ENCODE assay signal across 8 cellular contexts in the genomic region with DNA sequence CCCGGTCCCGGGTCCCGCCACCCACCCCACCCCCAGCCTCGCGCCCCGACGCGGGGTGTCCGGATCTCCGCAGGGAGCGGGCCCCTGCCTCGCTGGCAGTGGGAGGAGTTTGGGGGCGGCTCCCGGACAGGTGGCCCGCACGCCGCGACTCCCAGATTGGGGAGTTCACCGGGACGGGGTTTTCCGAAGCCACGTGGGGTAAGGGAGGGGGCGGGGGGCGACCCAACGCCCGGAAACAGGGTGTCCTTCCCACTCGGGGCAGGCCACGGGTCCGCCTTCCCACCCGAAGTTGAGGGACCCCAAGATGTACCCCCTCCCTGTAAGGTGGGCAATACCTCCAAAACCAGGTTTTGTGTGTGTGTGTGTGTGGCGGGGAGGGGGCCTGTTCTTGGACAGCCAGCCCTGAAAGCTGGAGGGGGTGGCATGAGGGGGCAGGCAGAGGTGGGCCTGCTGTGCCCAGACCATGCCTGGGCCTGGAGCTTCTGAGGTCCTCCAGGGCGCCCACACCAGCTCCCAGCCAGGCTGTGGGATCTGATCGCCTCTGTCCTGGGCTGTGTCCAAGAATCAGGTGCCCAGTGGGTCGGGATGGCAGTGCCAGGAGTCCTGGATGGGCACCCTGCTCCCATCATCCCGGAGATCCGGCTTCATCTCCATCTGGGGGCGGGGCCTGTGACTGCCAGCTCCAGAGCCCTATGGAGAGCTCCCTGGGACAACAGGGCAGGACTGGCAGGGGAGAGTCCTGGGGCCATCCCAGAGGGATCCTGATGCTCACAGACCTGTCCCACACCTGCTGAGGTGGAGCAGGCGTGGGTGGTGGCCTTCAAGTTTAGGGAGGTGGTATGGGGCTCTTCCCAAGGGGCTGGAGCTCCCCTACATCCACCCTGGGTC. TPM values are rescaled to one million over a fixed set of nuclear protein-coding genes. Genes with fewer than 3 reads are reported as not detected.
DNase-seq lines count a peak whose midpoint lies in the region; ATAC-seq, FAIRE-seq and TF ChIP-seq lines count a peak whose summit lies in the region.

No MANE protein-coding gene starts in this region.

- H4K91ac ChIP-seq in H1 (replicated peaks; ENCODE audit: insufficient read length, low read length) = peak overlapping the region; percentile 73

- H3K4me3 Mint-ChIP-seq in Caco-2 (ENCODE audit: unreplicated experiment) = peak overlapping the region; percentile 76
- H3K4me3 Mint-ChIP-seq in activated CD8-positive, alpha-beta T cell treated with anti-CD3 and anti-CD28 coated beads, Interleukin-2, amount 10 ng/mL, durations not matched to agents 7 days and 5 days = peak overlapping the region; percentile 69
- H3K4me3 Mint-ChIP-seq in stimulated activated naive B cell treated with anti-CD40 and anti-IgM and Interleukin-4, amounts not matched to agents 10 μg/mL and 1 μg/mL and 100 μg/mL, for 72 hours = peak overlapping the region; percentile 90 to 92

- peak overlapping the region; percentile 95 for H3K4me3 ChIP-seq in Caco-2 (ENCODE audit: low read depth, low read length)
- H3K4me3 ChIP-seq in H1 (ENCODE audit: extremely low read depth in 1 of 4, insufficient read depth in 2 of 4, low read depth in 3 of 4, low read length in 4 of 4) = peak overlapping the region; percentile 57 to 87 (median 65)

- no peaks in the 10 kb centered on the region for H3K79me2 ChIP-seq in H1 (ENCODE audit: control insufficient read depth in 1 of 2, insufficient read depth in 2 of 2, low read length in 2 of 2)

- no peak overlapping the region for H3K27ac ChIP-seq in H1 (ENCODE audit: low read depth, low read length)

- peak; percentile 30 for ATAC-seq in GM21529 (IDR thresholded peaks at IDR 0.05; ENCODE audit: unreplicated experiment)
- peak; percentile 43 for ATAC-seq in activated CD8-positive, alpha-beta T cell treated with anti-CD3 and anti-CD28 coated beads, Interleukin-2, amount 10 ng/mL, durations not matched to agents 7 days and 5 days
- peak; percentile 42 to 47 for ATAC-seq in stimulated activated naive B cell treated with anti-CD40 and anti-IgM and Interleukin-4, amounts not matched to agents 10 μg/mL and 1 μg/mL and 100 μg/mL, for 72 hours (replicated peaks)
- no peak for ATAC-seq in GM18511 (IDR thresholded peaks at IDR 0.05; ENCODE audit: unreplicated experiment)

- H2BK5ac ChIP-seq in H1 (ENCODE audit: low read depth, low read length) = peak overlapping the region; percentile 52; the same call in 1 of the 2 replicates

- no peaks in the 10 kb centered on the region; the same call in 1 of the 2 replicates for H3K36me3 ChIP-seq in Caco-2 (ENCODE audit: control insufficient read depth, insufficient read depth, low read length)
- H3K36me3 ChIP-seq in H1 (ENCODE audit: control insufficient read depth in 2 of 4, insufficient read depth in 4 of 4, low read length in 3 of 4) = peaks cover 1 to 16% (median 3%) of the 10 kb centered on the region in 4 experiments; a peak in 5 of 8 replicates

- peak overlapping the region; percentile 92; the same call in 1 of the 2 replicates for H2BK15ac ChIP-seq in H1 (ENCODE audit: low read length)

- H3K56ac ChIP-seq in H1 (replicated peaks; ENCODE audit: insufficient read length, low read depth, low read length) = no peak overlapping the region

- H3K27me3 ChIP-seq in Caco-2 (replicated peaks; ENCODE audit: control insufficient read depth, insufficient read depth, low read length) (no peaks in the 10 kb centered on the region), H1 (replicated peaks in 1 of 4; ENCODE audit: control insufficient read depth in 3 of 4, extremely low read depth in 1 of 4, insufficient read depth in 3 of 4, low read length in 3 of 4) (no peaks in the 10 kb centered on the region)

- H3K36me3 Mint-ChIP-seq in Caco-2 (ENCODE audit: insufficient read depth, unreplicated experiment) = peaks cover 62% of the 10 kb centered on the region
- peaks cover 18% of the 10 kb centered on the region for H3K36me3 Mint-ChIP-seq in activated CD8-positive, alpha-beta T cell treated with anti-CD3 and anti-CD28 coated beads, Interleukin-2, amount 10 ng/mL, durations not matched to agents 7 days and 5 days (ENCODE audit: low read depth)
- H3K36me3 Mint-ChIP-seq in stimulated activated naive B cell treated with anti-CD40 and anti-IgM and Interleukin-4, amounts not matched to agents 10 μg/mL and 1 μg/mL and 100 μg/mL, for 72 hours = peaks cover 60 to 66% of the 10 kb centered on the region in 2 donors

- H4K8ac ChIP-seq in H1 (ENCODE audit: extremely low read depth, insufficient read depth, low read length) = no peak overlapping the region

- peak overlapping the region; percentile 65 to 83 for H3K4me2 ChIP-seq in H1 (ENCODE audit: insufficient read depth in 1 of 2, low read depth in 2 of 2, low read length in 2 of 2)

- peaks cover 23% of the 10 kb centered on the region for H3K4me1 ChIP-seq in Caco-2
- peaks cover 5 to 39% (median 19%) of the 10 kb centered on the region in 4 experiments for H3K4me1 ChIP-seq in H1 (replicated peaks in 1 of 4; ENCODE audit: control insufficient read depth in 3 of 4, insufficient read depth in 4 of 4, low read length in 3 of 4)

- TF ChIP-seq RAD21 in H1 (IDR thresholded peaks at IDR 0.05 in 1 of 2, conservative IDR thresholded peaks at IDR 0.05 in 1 of 2; ENCODE audit: low read depth in 2 of 2, low read length in 2 of 2) = no peak

- TF ChIP-seq CTCF in Caco-2 (IDR thresholded peaks at IDR 0.05; ENCODE audit: insufficient read depth in 1 of 2, low read depth in 1 of 2, low read length in 1 of 2, severe bottlenecking in 1 of 2, unreplicated experiment in 1 of 2) = no peak
- no peak for TF ChIP-seq CTCF in H1 (IDR thresholded peaks at IDR 0.05; ENCODE audit: control extremely low read depth in 1 of 3, insufficient read depth in 1 of 3, low read depth in 1 of 3, low read length in 3 of 3)

- TF ChIP-seq POLR2A in H1 (IDR thresholded peaks at IDR 0.05; ENCODE audit: control extremely low read depth in 1 of 2, low read depth in 2 of 2, low read length in 2 of 2) = no peak

- peaks cover 12% of the 10 kb centered on the region in 2 experiments for H4K20me1 ChIP-seq in H1 (replicated peaks in 1 of 2; ENCODE audit: control insufficient read depth in 1 of 2, insufficient read depth in 2 of 2, low read length in 2 of 2)

- H4K5ac ChIP-seq in H1 (ENCODE audit: insufficient read length, low read depth, low read length) = peak overlapping the region; percentile 23

- H3K4ac ChIP-seq in H1 (replicated peaks; ENCODE audit: insufficient read length, low read depth, low read length) = no peak overlapping the region

- DNase-seq in Caco-2 = peak; percentile 74 to 75
- DNase-seq in NCI-H1694 (lab: John Stamatoyannopoulos, UW) = peak; percentile 38
- peak; percentile 41 for DNase-seq in activated CD8-positive, alpha-beta T cell treated with anti-CD3 and anti-CD28 coated beads, Interleukin-2, amount 10 ng/mL, durations not matched to agents 7 days and 5 days
- peak in 1 of 2 experiments; percentile 80 for DNase-seq in H1 (ENCODE audit: low read depth in 1 of 2, low spot score in 2 of 2)
- peak; percentile 22 for DNase-seq in midbrain (lab: John Stamatoyannopoulos, UW)
- peak; percentile 75 for DNase-seq in stimulated activated naive B cell treated with anti-CD40 and anti-IgM and Interleukin-4, amounts not matched to agents 10 μg/mL and 1 μg/mL and 100 μg/mL, for 72 hours

- H3K9me3 Mint-ChIP-seq in Caco-2 (ENCODE audit: unreplicated experiment) = no peaks in the 10 kb centered on the region
- no peaks in the 10 kb centered on the region for H3K9me3 Mint-ChIP-seq in activated CD8-positive, alpha-beta T cell treated with anti-CD3 and anti-CD28 coated beads, Interleukin-2, amount 10 ng/mL, durations not matched to agents 7 days and 5 days (ENCODE audit: insufficient read depth)
- H3K9me3 Mint-ChIP-seq in stimulated activated naive B cell treated with anti-CD40 and anti-IgM and Interleukin-4, amounts not matched to agents 10 μg/mL and 1 μg/mL and 100 μg/mL, for 72 hours = no peaks in the 10 kb centered on the region

- H2AFZ ChIP-seq in H1 (ENCODE audit: low read length) = no peak overlapping the region

- H2BK120ac ChIP-seq in H1 (replicated peaks; ENCODE audit: low read depth, low read length) = no peak overlapping the region

- H3K27me3 Mint-ChIP-seq in Caco-2 (ENCODE audit: insufficient read depth, unreplicated experiment) = no peaks in the 10 kb centered on the region
- H3K27me3 Mint-ChIP-seq in activated CD8-positive, alpha-beta T cell treated with anti-CD3 and anti-CD28 coated beads, Interleukin-2, amount 10 ng/mL, durations not matched to agents 7 days and 5 days (ENCODE audit: low read depth) = no peaks in the 10 kb centered on the region
- no peaks in the 10 kb centered on the region for H3K27me3 Mint-ChIP-seq in stimulated activated naive B cell treated with anti-CD40 and anti-IgM and Interleukin-4, amounts not matched to agents 10 μg/mL and 1 μg/mL and 100 μg/mL, for 72 hours

- no peaks in the 10 kb centered on the region for H3K9me3 ChIP-seq in Caco-2
- no peaks in the 10 kb centered on the region for H3K9me3 ChIP-seq in H1 (ENCODE audit: insufficient read depth in 2 of 2, low read depth in 1 of 2, low read length in 1 of 2)

- no peak overlapping the region for H3K14ac ChIP-seq in H1 (ENCODE audit: insufficient read length)

- TF ChIP-seq EP300 in H1 (IDR thresholded peaks at IDR 0.05; ENCODE audit: borderline replicate concordance in 1 of 2, low read depth in 2 of 2, low read length in 2 of 2) = no peak

- peaks cover 22% of the 10 kb centered on the region for H3K4me1 Mint-ChIP-seq in Caco-2 (ENCODE audit: low read depth, unreplicated experiment)
- peaks cover 49% of the 10 kb centered on the region for H3K4me1 Mint-ChIP-seq in activated CD8-positive, alpha-beta T cell treated with anti-CD3 and anti-CD28 coated beads, Interleukin-2, amount 10 ng/mL, durations not matched to agents 7 days and 5 days (ENCODE audit: low read depth)
- H3K4me1 Mint-ChIP-seq in stimulated activated naive B cell treated with anti-CD40 and anti-IgM and Interleukin-4, amounts not matched to agents 10 μg/mL and 1 μg/mL and 100 μg/mL, for 72 hours = peaks cover 48 to 81% of the 10 kb centered on the region in 2 donors

- peaks cover 5% of the 10 kb centered on the region; the same call in 1 of the 2 replicates for H3K23me2 ChIP-seq in H1 (ENCODE audit: low read depth, low read length)

- no peak overlapping the region for H3K23ac ChIP-seq in H1 (ENCODE audit: insufficient read length)

- H2BK20ac ChIP-seq in H1 (ENCODE audit: low read length) = no peak overlapping the region

- H3K9ac ChIP-seq in H1 (replicated peaks in 1 of 4; ENCODE audit: extremely low read depth in 1 of 4, low read depth in 3 of 4, low read length in 3 of 4) = no peak overlapping the region; a peak in 1 of 7 replicates

- CTCF ChIA-PET in Caco-2 (lab: Charles Lee) = interaction anchor here (0.5 to 1.4 kb wide), 7 partner anchors 10 to 252 kb away, joined by 3 to 9 read pairs (median 3); partner anchors contain the start of genes TK1 and TMC6
- CTCF ChIA-PET in activated CD8-positive, alpha-beta T cell treated with anti-CD3 and anti-CD28 coated beads, Interleukin-2, amount 10 ng/mL, durations not matched to agents 7 days and 5 days (lab: Charles Lee) = interaction anchor here (1.2 kb wide), 1 partner anchor 150 kb away, joined by 3 read pairs; no protein-coding TSS in a partner anchor
- CTCF ChIA-PET in H1 (lab: Charles Lee; ENCODE audit: partially characterized antibody) = interaction anchor here (0.6 to 1.8 kb wide), 9 partner anchors 9 to 58 kb away, joined by 3 to 9 read pairs (median 3); no protein-coding TSS in a partner anchor

- no peak for FAIRE-seq in H1 (lab: Jason Lieb, UNC)

- peak overlapping the region; percentile 61 for H3K27ac Mint-ChIP-seq in Caco-2 (ENCODE audit: unreplicated experiment)
- peak overlapping the region; percentile 46 for H3K27ac Mint-ChIP-seq in activated CD8-positive, alpha-beta T cell treated with anti-CD3 and anti-CD28 coated beads, Interleukin-2, amount 10 ng/mL, durations not matched to agents 7 days and 5 days
- peak overlapping the region; percentile 97 for H3K27ac Mint-ChIP-seq in stimulated activated naive B cell treated with anti-CD40 and anti-IgM and Interleukin-4, amounts not matched to agents 10 μg/mL and 1 μg/mL and 100 μg/mL, for 72 hours

- intact Hi-C loops in Caco-2 (cut with micrococcal nuclease; ENCODE audit: unreplicated experiment) = loop anchor here (2.0 to 5.0 kb wide), 2 partner anchors 18 to 42 kb away; partner anchors contain the start of genes AFMID, TK1 and TMC6

- peaks cover 6% of the 10 kb centered on the region for H3K79me1 ChIP-seq in H1 (ENCODE audit: low read depth, low read length)

- 0 out of 2 replicates have a peak overlapping the region, but pooled peaks have one; percentile 93 for H2AK5ac ChIP-seq in H1 (ENCODE audit: low read depth, low read length)

- no TSS peak for BruUV-seq in Caco-2 (replicated peaks; lab: Mats Ljungman, UMichigan)

- no peak overlapping the region for H3K18ac ChIP-seq in H1 (ENCODE audit: extremely low read depth, low read length)

- POLR2A ChIA-PET in Caco-2 (lab: Charles Lee) = interaction anchor here (0.8 to 1.9 kb wide), 4 partner anchors 13 to 41 kb away, joined by 3 to 12 read pairs (median 4); partner anchors contain the start of genes AFMID and TK1
- POLR2A ChIA-PET in activated CD8-positive, alpha-beta T cell treated with anti-CD3 and anti-CD28 coated beads, Interleukin-2, amount 10 ng/mL, durations not matched to agents 7 days and 5 days (lab: Charles Lee) = interaction anchor here (0.6 kb wide), 1 partner anchor 45 kb away, joined by 4 read pairs; no protein-coding TSS in a partner anchor
- POLR2A ChIA-PET in H1 (lab: Charles Lee; ENCODE audit: partially characterized antibody) = interaction anchor here (0.6 to 10.2 kb wide), 19 partner anchors 8 to 538 kb away, joined by 3 to 131 read pairs (median 4); partner anchors contain the start of genes AFMID, BIRC5 and TK1

- 11% methylated on average over 25 of the region's 38 CpGs; no CpG with 5 or more reads in 1 of the 2 experiments for WGBS in H1 (ENCODE audit: extremely low coverage in 1 of 2, insufficient coverage in 1 of 2, insufficient read length in 1 of 2, insufficient replicate concordance in 2 of 2, low coverage in 1 of 2, low lambda C conversion rate in 2 of 2, missing lambda C conversion rate in 1 of 2), 2 experiments

- 0 out of 2 replicates have a peak overlapping the region, but pooled peaks have one; percentile 17 for H2BK12ac ChIP-seq in H1 (ENCODE audit: low read depth, low read length)

RNA-seq across cellular contexts. Expression of gene SYNGR2, which starts 0.8 kb away (rescaled TPM):
- 169 and 193 TPM in 2 replicates for total RNA-seq in Caco-2 (2022)
- 10 to 100 TPM; 41.1 to 44.3 TPM for total RNA-seq in activated CD8-positive, alpha-beta T cell treated with anti-CD3 and anti-CD28 coated beads, Interleukin-2, amount 10 ng/mL, durations not matched to agents 7 days and 5 days
- 48.4 and 50.0 TPM in 2 replicates for total RNA-seq in H1 (2021; fragmentation: NEBNext Ultra II Directional; extraction: Animal tissue kit (Norgen Biotek cat#: 25700))
- polyA plus RNA-seq in H1 (2011; rRNA removed) = 139 and 209 TPM in 2 replicates
- 92.9 TPM for polyA plus RNA-seq in H1 (2011; cell fraction: cytosol; rRNA removed)
- 102 TPM for polyA plus RNA-seq in H1 (2011; cell fraction: nucleus; rRNA removed)
- polyA plus RNA-seq in H1 (2012, experiment 1 of 2) = 32.5 to 57.4 TPM (median 51.2 TPM) in 4 replicates
- polyA plus RNA-seq in H1 (2012, experiment 2 of 2) = 37.5 TPM
- polyA plus RNA-seq in H1 (2013, experiment 1 of 2) = 42.0 TPM
- polyA plus RNA-seq in H1 (2013, experiment 2 of 2) = 51.5 TPM
- 53.5 and 79.1 TPM in 2 replicates for polyA minus RNA-seq in H1 (2011; rRNA and poly(A)+ RNA removed)
- 28.6 TPM for polyA minus RNA-seq in H1 (2011; cell fraction: cytosol; rRNA and poly(A)+ RNA removed)
- 27.7 TPM for polyA minus RNA-seq in H1 (2011; cell fraction: nucleus; rRNA and poly(A)+ RNA removed)

RNA-seq across cellular contexts. Expression of gene TK1, which starts 17.7 kb away (rescaled TPM):
- 171 and 190 TPM in 2 replicates for total RNA-seq in Caco-2 (2022)
- 100 to 1,000 TPM; 139 to 142 TPM for total RNA-seq in activated CD8-positive, alpha-beta T cell treated with anti-CD3 and anti-CD28 coated beads, Interleukin-2, amount 10 ng/mL, durations not matched to agents 7 days and 5 days
- 66.9 and 76.5 TPM in 2 replicates for total RNA-seq in H1 (2021; fragmentation: NEBNext Ultra II Directional; extraction: Animal tissue kit (Norgen Biotek cat#: 25700))
- 147 and 170 TPM in 2 replicates for polyA plus RNA-seq in H1 (2011; rRNA removed)
- polyA plus RNA-seq in H1 (2011; cell fraction: cytosol; rRNA removed) = 150 TPM
- 168 TPM for polyA plus RNA-seq in H1 (2011; cell fraction: nucleus; rRNA removed)
- 50.8 to 96.9 TPM (median 88.1 TPM) in 4 replicates for polyA plus RNA-seq in H1 (2012, experiment 1 of 2)
- polyA plus RNA-seq in H1 (2012, experiment 2 of 2) = 148 TPM
- 57.7 TPM for polyA plus RNA-seq in H1 (2013, experiment 1 of 2)
- 54.1 TPM for polyA plus RNA-seq in H1 (2013, experiment 2 of 2)
- polyA minus RNA-seq in H1 (2011; rRNA and poly(A)+ RNA removed) = 110 and 113 TPM in 2 replicates
- 54.3 TPM for polyA minus RNA-seq in H1 (2011; cell fraction: cytosol; rRNA and poly(A)+ RNA removed)
- polyA minus RNA-seq in H1 (2011; cell fraction: nucleus; rRNA and poly(A)+ RNA removed) = 42.3 TPM

RNA-seq across cellular contexts. Expression of gene AFMID, which starts 18.0 kb away (rescaled TPM):
- 68.5 and 83.0 TPM in 2 replicates for total RNA-seq in Caco-2 (2022)
- 10 to 100 TPM; 17.7 to 20.7 TPM for total RNA-seq in activated CD8-positive, alpha-beta T cell treated with anti-CD3 and anti-CD28 coated beads, Interleukin-2, amount 10 ng/mL, durations not matched to agents 7 days and 5 days
- 53.0 and 54.8 TPM in 2 replicates for total RNA-seq in H1 (2021; fragmentation: NEBNext Ultra II Directional; extraction: Animal tissue kit (Norgen Biotek cat#: 25700))
- polyA plus RNA-seq in H1 (2011; rRNA removed) = 49.0 and 61.6 TPM in 2 replicates
- 63.2 TPM for polyA plus RNA-seq in H1 (2011; cell fraction: cytosol; rRNA removed)
- polyA plus RNA-seq in H1 (2011; cell fraction: nucleus; rRNA removed) = 58.5 TPM
- polyA plus RNA-seq in H1 (2012, experiment 1 of 2) = 47.6 to 75.1 TPM (median 68.4 TPM) in 4 replicates
- polyA plus RNA-seq in H1 (2012, experiment 2 of 2) = 91.1 TPM
- polyA plus RNA-seq in H1 (2013, experiment 1 of 2) = 40.1 TPM
- 39.2 TPM for polyA plus RNA-seq in H1 (2013, experiment 2 of 2)
- 55.5 and 83.5 TPM in 2 replicates for polyA minus RNA-seq in H1 (2011; rRNA and poly(A)+ RNA removed)
- 30.7 TPM for polyA minus RNA-seq in H1 (2011; cell fraction: cytosol; rRNA and poly(A)+ RNA removed)
- polyA minus RNA-seq in H1 (2011; cell fraction: nucleus; rRNA and poly(A)+ RNA removed) = 42.0 TPM

RNA-seq across cellular contexts. Expression of gene C17orf99, which starts 23.0 kb away (rescaled TPM):
- not detected in 2 replicates for total RNA-seq in Caco-2 (2022)
- not detected for total RNA-seq in activated CD8-positive, alpha-beta T cell treated with anti-CD3 and anti-CD28 coated beads, Interleukin-2, amount 10 ng/mL, durations not matched to agents 7 days and 5 days
- total RNA-seq in H1 (2021; fragmentation: NEBNext Ultra II Directional; extraction: Animal tissue kit (Norgen Biotek cat#: 25700)) = not detected in 2 replicates
- not detected in 2 replicates for polyA plus RNA-seq in H1 (2011; rRNA removed)
- not detected for polyA plus RNA-seq in H1 (2011; cell fraction: cytosol; rRNA removed)
- not detected for polyA plus RNA-seq in H1 (2011; cell fraction: nucleus; rRNA removed)
- polyA plus RNA-seq in H1 (2012, experiment 1 of 2) = not detected in 4 replicates
- not detected for polyA plus RNA-seq in H1 (2012, experiment 2 of 2)
- not detected for polyA plus RNA-seq in H1 (2013, experiment 1 of 2)
- polyA plus RNA-seq in H1 (2013, experiment 2 of 2) = not detected
- not detected in 2 replicates for polyA minus RNA-seq in H1 (2011; rRNA and poly(A)+ RNA removed)
- polyA minus RNA-seq in H1 (2011; cell fraction: cytosol; rRNA and poly(A)+ RNA removed) = not detected
- polyA minus RNA-seq in H1 (2011; cell fraction: nucleus; rRNA and poly(A)+ RNA removed) = not detected

RNA-seq across cellular contexts. Expression of gene TMC8, which starts 38.6 kb away (rescaled TPM):
- not detected in 2 replicates for total RNA-seq in Caco-2 (2022)
- total RNA-seq in activated CD8-positive, alpha-beta T cell treated with anti-CD3 and anti-CD28 coated beads, Interleukin-2, amount 10 ng/mL, durations not matched to agents 7 days and 5 days = 100 to 1,000 TPM; 258 to 278 TPM
- total RNA-seq in H1 (2021; fragmentation: NEBNext Ultra II Directional; extraction: Animal tissue kit (Norgen Biotek cat#: 25700)) = 2.0 and 2.8 TPM in 2 replicates
- polyA plus RNA-seq in H1 (2011; rRNA removed) = 1.00 and 3.0 TPM in 2 replicates
- polyA plus RNA-seq in H1 (2011; cell fraction: cytosol; rRNA removed) = 0.83 TPM
- 5.4 TPM for polyA plus RNA-seq in H1 (2011; cell fraction: nucleus; rRNA removed)
- polyA plus RNA-seq in H1 (2012, experiment 1 of 2) = 1.2 to 3.1 TPM (median 1.6 TPM) in 4 replicates
- 0.49 TPM for polyA plus RNA-seq in H1 (2012, experiment 2 of 2)
- polyA plus RNA-seq in H1 (2013, experiment 1 of 2) = 2.3 TPM
- 2.6 TPM for polyA plus RNA-seq in H1 (2013, experiment 2 of 2)
- 0.83 and 2.0 TPM in 2 replicates for polyA minus RNA-seq in H1 (2011; rRNA and poly(A)+ RNA removed)
- polyA minus RNA-seq in H1 (2011; cell fraction: cytosol; rRNA and poly(A)+ RNA removed) = not detected
- 2.7 TPM for polyA minus RNA-seq in H1 (2011; cell fraction: nucleus; rRNA and poly(A)+ RNA removed)

Comparison
In these comparisons a context has a peak if more than half of its experiments do, and no peak if none do; other contexts are left out.
1. H3K27ac Mint-ChIP-seq: peak in every context shown above with its lines; median percentile 97 in stimulated activated naive B cell treated with anti-CD40 and anti-IgM and Interleukin-4, amounts not matched to agents 10 μg/mL and 1 μg/mL and 100 μg/mL, for 72 hours; 61 in Caco-2; 46 in activated CD8-positive, alpha-beta T cell treated with anti-CD3 and anti-CD28 coated beads, Interleukin-2, amount 10 ng/mL, durations not matched to agents 7 days and 5 days.